18 cellular contexts compared by ENCODE assay signal in genomic region chr14:44914849-44915248, GRCh38. TPM values are rescaled to one million over a fixed set of nuclear protein-coding genes. Genes with fewer than 3 reads are reported as not detected.
DNase-seq lines count a peak whose midpoint lies in the region; ATAC-seq, FAIRE-seq and TF ChIP-seq lines count a peak whose summit lies in the region.
"Had no signal": no experiment of that assay in that cellular context is flagged by ENCODE, and none has a peak within 500 bp of the region (broad histone marks: within the 10 kb centered on the region; RNA-seq: fewer than 3 reads in every experiment).

No MANE protein-coding gene starts in this region.

- 68% methylated on average over 4 of the region's 4 CpGs for WGBS in GM12878 (ENCODE audit: insufficient coverage, insufficient replicate concordance, low lambda C conversion rate, missing lambda C conversion rate)
- 20% methylated on average over 4 of the region's 4 CpGs for WGBS in right cardiac atrium

- POLR2A ChIA-PET in GM12878 (lab: Charles Lee) = no interaction called here

- no peaks in the 10 kb centered on the region for H3K27me3 ChIP-seq in GM12878 (replicated peaks in 1 of 2; ENCODE audit: control insufficient read depth in 2 of 2, insufficient read depth in 2 of 2, low read length in 1 of 2)
- H3K27me3 ChIP-seq in right cardiac atrium (ENCODE audit: control insufficient read depth, insufficient read depth) = no peaks in the 10 kb centered on the region
- H3K27me3 ChIP-seq: ascending aorta, ovary, vagina had no signal

- no peak overlapping the region for H3K27ac Mint-ChIP-seq in stimulated activated naive CD8-positive, alpha-beta T cell treated with anti-CD3 and anti-CD28 coated beads, Interleukin-15, amount 100 ng/mL, for 72 hours
- H3K27ac Mint-ChIP-seq in activated T-cell treated with anti-CD3 and anti-CD28 coated beads, Interleukin-2, amount 50 U/mL, for 72 hours = no peak overlapping the region
- H3K27ac Mint-ChIP-seq: activated T-helper 1 cell treated with anti-CD3 and anti-CD28 coated beads, Interleukin-12 subunit alpha, Interleukin-12 subunit beta, Interleukin-2, Interleukin-4 antibody, amounts not matched to agents 30 ng/mL and 10 ng/mL and 1 ng/mL, durations not matched to agents 14 hours and 24 hours and 36 hours; B cell; mesothelial cell of epicardium had no signal

- H3K4me2 ChIP-seq in GM12878 (ENCODE audit: control insufficient read depth, insufficient read depth) = no peak overlapping the region

- H3K4me3 ChIP-seq in GM12878 (no peak overlapping the region), right cardiac atrium (ENCODE audit: low read length) (no peak overlapping the region)
- H3K4me3 ChIP-seq: ascending aorta, ovary, vagina had no signal

- RAD21 ChIA-PET in GM12878 (lab: Charles Lee; ENCODE audit: unreplicated experiment) = interaction anchor here (1.7 kb wide), 1 partner anchor 214 kb away, joined by 7 read pairs; no protein-coding TSS in a partner anchor

- H3K27me3 Mint-ChIP-seq in stimulated activated naive CD8-positive, alpha-beta T cell treated with anti-CD3 and anti-CD28 coated beads, Interleukin-15, amount 100 ng/mL, for 72 hours = peaks cover 29% of the 10 kb centered on the region
- peaks cover 25% of the 10 kb centered on the region for H3K27me3 Mint-ChIP-seq in activated T-cell treated with anti-CD3 and anti-CD28 coated beads, Interleukin-2, amount 50 U/mL, for 72 hours (ENCODE audit: low read depth)

- no peaks in the 10 kb centered on the region for H3K4me1 ChIP-seq in GM12878 (ENCODE audit: control insufficient read depth, insufficient read depth, low read length)
- H3K4me1 ChIP-seq in right cardiac atrium (ENCODE audit: control insufficient read depth, insufficient read depth, low read length) = peaks cover 3% of the 10 kb centered on the region

- no peaks in the 10 kb centered on the region for H3K79me2 ChIP-seq in GM12878 (ENCODE audit: control insufficient read depth, insufficient read depth, low read length)

- H3K9ac ChIP-seq in GM12878 (ENCODE audit: control insufficient read depth, insufficient read depth, low read length) = no peak overlapping the region

- H3K36me3 Mint-ChIP-seq in activated T-cell treated with anti-CD3 and anti-CD28 coated beads, Interleukin-2, amount 50 U/mL, for 72 hours (ENCODE audit: insufficient read depth in 2 of 2) = peaks cover 0 to 5% of the 10 kb centered on the region in 2 donors
- H3K36me3 Mint-ChIP-seq: mesothelial cell of epicardium had no signal

- intact Hi-C loops in GM12878 (cut with micrococcal nuclease; ENCODE audit: unreplicated experiment) (no loop called here), right cardiac atrium (cut with DNase I) (loop anchor here in 3 of 4 donors (5.0 to 10.0 kb wide), 3 partner anchors 50 to 352 kb away; partner anchors contain the start of genes FANCM (in 1 of the 3), FKBP3 (in 1 of the 3), KLHL28 (in 1 of the 3) and TOGARAM1 (in 1 of the 3))

- TF ChIP-seq CTCF in GM12878 (IDR thresholded peaks at IDR 0.05 in 2 of 3, conservative IDR thresholded peaks at IDR 0.05 in 1 of 3; ENCODE audit: control insufficient read depth in 2 of 3, extremely low read depth in 1 of 3, insufficient read depth in 1 of 3, low read depth in 3 of 3, low read length in 3 of 3) = no peak

- no peak for TF ChIP-seq RAD21 in GM12878 (IDR thresholded peaks at IDR 0.05; ENCODE audit: insufficient read depth, low read depth, low read length)

- TF ChIP-seq POLR2A in GM12878 (IDR thresholded peaks at IDR 0.05; ENCODE audit: low read depth, low read length) = no peak

- no peak for DNase-seq in stimulated activated naive CD8-positive, alpha-beta T cell treated with anti-CD3 and anti-CD28 coated beads, Interleukin-15, Interleukin-2, amounts not matched to agents 100 U/mL and 50 U/mL, for 24 hours
- DNase-seq in stimulated activated naive CD8-positive, alpha-beta T cell treated with anti-CD3 and anti-CD28 coated beads, Interleukin-15, amount 100 ng/mL, for 72 hours = no peak
- DNase-seq in GM12878 (ENCODE audit: low read depth, low spot score) (no peak), right cardiac atrium (peak; percentile 45 to 69 (median 69)), frontal cortex (ENCODE audit: low spot score in 2 of 2) (no peak), A172 (ENCODE audit: low spot score) (no peak)
- no peak for DNase-seq in activated T-cell treated with anti-CD3 and anti-CD28 coated beads, Interleukin-2, amount 50 U/mL, for 72 hours
- DNase-seq: activated CD4-positive, alpha-beta T cell treated with anti-CD3 and anti-CD28 coated beads for 48 hours; KBM-7; NCI-H1694 treated with DMSO at 0.1 percent for 48 hours; ovary had no signal

- BruUV-seq in GM12878 (replicated peaks; lab: Mats Ljungman, UMichigan) = no TSS peak

- H3K36me3 ChIP-seq in GM12878 (ENCODE audit: control insufficient read depth in 2 of 2, insufficient read depth in 2 of 2, low read length in 1 of 2) = no peaks in the 10 kb centered on the region
- H3K36me3 ChIP-seq: ascending aorta, ovary, vagina had no signal

- H3K9me3 ChIP-seq in GM12878 (replicated peaks; ENCODE audit: control insufficient read depth, insufficient read depth, low read length) (peaks cover 2% of the 10 kb centered on the region; the same call in 1 of the 3 replicates), right cardiac atrium (ENCODE audit: control insufficient read depth, low read length) (no peaks in the 10 kb centered on the region)
- H3K9me3 ChIP-seq: ascending aorta, ovary, vagina had no signal

- H3K4me1 Mint-ChIP-seq in stimulated activated naive CD8-positive, alpha-beta T cell treated with anti-CD3 and anti-CD28 coated beads, Interleukin-15, amount 100 ng/mL, for 72 hours = no peaks in the 10 kb centered on the region
- peaks cover 8% of the 10 kb centered on the region for H3K4me1 Mint-ChIP-seq in activated T-cell treated with anti-CD3 and anti-CD28 coated beads, Interleukin-2, amount 50 U/mL, for 72 hours (ENCODE audit: low read depth)
- H3K4me1 Mint-ChIP-seq: mesothelial cell of epicardium had no signal

- no peaks in the 10 kb centered on the region for H3K9me3 Mint-ChIP-seq in stimulated activated naive CD8-positive, alpha-beta T cell treated with anti-CD3 and anti-CD28 coated beads, Interleukin-15, amount 100 ng/mL, for 72 hours
- peaks cover 0 to 3% of the 10 kb centered on the region in 2 donors for H3K9me3 Mint-ChIP-seq in activated T-cell treated with anti-CD3 and anti-CD28 coated beads, Interleukin-2, amount 50 U/mL, for 72 hours
- H3K9me3 Mint-ChIP-seq: activated T-helper 1 cell treated with anti-CD3 and anti-CD28 coated beads, Interleukin-12 subunit alpha, Interleukin-12 subunit beta, Interleukin-2, Interleukin-4 antibody, amounts not matched to agents 30 ng/mL and 10 ng/mL and 1 ng/mL, durations not matched to agents 14 hours and 24 hours and 36 hours; mesothelial cell of epicardium had no signal

- H3K4me3 Mint-ChIP-seq in stimulated activated naive CD8-positive, alpha-beta T cell treated with anti-CD3 and anti-CD28 coated beads, Interleukin-15, amount 100 ng/mL, for 72 hours = no peak overlapping the region
- no peak overlapping the region for H3K4me3 Mint-ChIP-seq in activated T-cell treated with anti-CD3 and anti-CD28 coated beads, Interleukin-2, amount 50 U/mL, for 72 hours
- H3K4me3 Mint-ChIP-seq: activated T-helper 1 cell treated with anti-CD3 and anti-CD28 coated beads, Interleukin-12 subunit alpha, Interleukin-12 subunit beta, Interleukin-2, Interleukin-4 antibody, amounts not matched to agents 30 ng/mL and 10 ng/mL and 1 ng/mL, durations not matched to agents 14 hours and 24 hours and 36 hours; B cell; mesothelial cell of epicardium had no signal

- TF ChIP-seq EP300 in GM12878 (IDR thresholded peaks at IDR 0.05; ENCODE audit: borderline replicate concordance in 1 of 2, control insufficient read depth in 1 of 2, low read depth in 2 of 2, low read length in 2 of 2) = no peak

- H3K27ac ChIP-seq in GM12878 (ENCODE audit: control insufficient read depth, insufficient read depth) (no peak overlapping the region), right cardiac atrium (ENCODE audit: low read length) (no peak overlapping the region)
- H3K27ac ChIP-seq: ascending aorta, ovary, vagina had no signal

- no peaks in the 10 kb centered on the region for H4K20me1 ChIP-seq in GM12878 (ENCODE audit: control insufficient read depth, insufficient read depth)

- SMC1A ChIA-PET in GM12878 (lab: Charles Lee; ENCODE audit: uncharacterized antibody, unreplicated experiment) = interaction anchor here (0.6 to 2.4 kb wide), 3 partner anchors 71 to 353 kb away, joined by 3 to 38 read pairs (median 4); no protein-coding TSS in a partner anchor

- in situ Hi-C loops in GM12878 (cut with MboI) = no loop called here

- ATAC-seq in stimulated activated naive CD8-positive, alpha-beta T cell treated with anti-CD3 and anti-CD28 coated beads, Interleukin-15, Interleukin-2, amounts not matched to agents 100 U/mL and 50 U/mL, for 24 hours = peak; percentile 40
- ATAC-seq in stimulated activated naive CD8-positive, alpha-beta T cell treated with anti-CD3 and anti-CD28 coated beads, Interleukin-15, amount 100 ng/mL, for 72 hours = no peak
- peak; percentile 55 for ATAC-seq in GM12878
- peak; percentile 62 to 72 for ATAC-seq in right cardiac atrium
- no peak for ATAC-seq in activated T-cell treated with anti-CD3 and anti-CD28 coated beads, Interleukin-2, amount 50 U/mL, for 72 hours (replicated peaks in 1 of 2)
- no peak for ATAC-seq in HG02763 (IDR thresholded peaks at IDR 0.05; ENCODE audit: unreplicated experiment)

- no peak overlapping the region for H2AFZ ChIP-seq in GM12878 (ENCODE audit: control insufficient read depth, low read depth, low read length)

- FAIRE-seq in GM12878 (lab: Jason Lieb, UNC) = no peak
- FAIRE-seq in frontal cortex (lab: Jason Lieb, UNC) = no peak
- FAIRE-seq: G401.6 had no signal

- CTCF ChIA-PET in GM12878 (lab: Yijun Ruan, JAX) = interaction anchor here (1.0 to 3.5 kb wide), 6 partner anchors 18 to 353 kb away, joined by 3 to 46 read pairs (median 6); partner anchors contain the start of gene FANCM

RNA-seq across cellular contexts. Expression of gene KLHL28, which starts 46.9 kb away (rescaled TPM):
- 43.9 and 44.4 TPM in 2 replicates for total RNA-seq in GM12878 (2013; cell fraction: nucleolus; rRNA removed)
- total RNA-seq in GM12878 (2014; rRNA removed) (4.0 and 4.5 TPM in 2 replicates), GM12878 (2014; rRNA removed; fragmentation: Illumina TruSeq; extraction: Trizol) (6.4 and 7.1 TPM in 2 replicates), GM12878 (2021) (6.5 and 6.6 TPM in 2 replicates), right cardiac atrium (10 to 100 TPM in 3 of 4 donors, 1 to 10 TPM in 1; 9.4 to 13.0 (median 12.3) TPM), frontal cortex (48.1 TPM)
- 3.1 TPM for polyA plus RNA-seq in GM12878 (2011; ENCODE audit: low read depth)
- polyA plus RNA-seq in GM12878 (2011; rRNA removed) (9.8 and 13.2 TPM in 2 replicates), GM12878 (2014; fragmentation: Illumina TruSeq; extraction: Trizol) (5.5 and 6.1 TPM in 2 replicates), GM12878 (2014; fragmentation: Nextera tagmentation; extraction: Ambion mirVana) (1 to 10 TPM; 4.3 to 9.3 TPM), GM12878 (2014; rRNA removed) (1.7 and 2.7 TPM in 2 replicates), GM12878 (2016; fragmentation: Nextera tagmentation; extraction: Ambion mirVana) (1 to 10 TPM; 3.2 to 6.3 TPM), right cardiac atrium (3.4 TPM)
- 4.1 and 6.4 TPM in 2 replicates for polyA plus RNA-seq in GM12878 (2011; cell fraction: cytosol; rRNA removed)
- polyA plus RNA-seq in GM12878 (2011; cell fraction: nucleus; rRNA removed) = 6.4 and 6.6 TPM in 2 replicates
- 5.0 TPM in 2 replicates for polyA plus RNA-seq in GM12878 (2012)
- 36.6 and 42.8 TPM in 2 replicates for polyA minus RNA-seq in GM12878 (2011; rRNA and poly(A)+ RNA removed)
- polyA minus RNA-seq in GM12878 (2011; cell fraction: cytosol; rRNA and poly(A)+ RNA removed) = 3.1 and 5.0 TPM in 2 replicates
- 32.6 and 42.0 TPM in 2 replicates for polyA minus RNA-seq in GM12878 (2011; cell fraction: nucleus; rRNA and poly(A)+ RNA removed)
- total RNA-seq in activated T-cell treated with anti-CD3 and anti-CD28 coated beads, Interleukin-2, amount 50 U/mL, for 72 hours = 10 to 100 TPM; 16.7 to 20.1 TPM
- total RNA-seq in A172 (2014; rRNA removed; shearing (Covaris generic)) = 2.7 and 2.8 TPM in 2 replicates

RNA-seq across cellular contexts. Expression of gene TOGARAM1, which starts 47.1 kb away (rescaled TPM):
- 102 and 115 TPM in 2 replicates for total RNA-seq in GM12878 (2013; cell fraction: nucleolus; rRNA removed)
- total RNA-seq in GM12878 (2014; rRNA removed) = 7.2 and 7.4 TPM in 2 replicates
- total RNA-seq in GM12878 (2014; rRNA removed; fragmentation: Illumina TruSeq; extraction: Trizol) = 10.6 and 11.4 TPM in 2 replicates
- 5.9 and 7.7 TPM in 2 replicates for total RNA-seq in GM12878 (2021)
- 2.3 TPM for polyA plus RNA-seq in GM12878 (2011; ENCODE audit: low read depth)
- 14.4 and 21.6 TPM in 2 replicates for polyA plus RNA-seq in GM12878 (2011; rRNA removed)
- polyA plus RNA-seq in GM12878 (2011; cell fraction: cytosol; rRNA removed) = 4.5 and 4.9 TPM in 2 replicates
- polyA plus RNA-seq in GM12878 (2011; cell fraction: nucleus; rRNA removed) = 12.6 and 18.4 TPM in 2 replicates
- polyA plus RNA-seq in GM12878 (2012) = 4.0 and 7.2 TPM in 2 replicates
- polyA plus RNA-seq in GM12878 (2014; fragmentation: Illumina TruSeq; extraction: Trizol) = 10.5 and 14.1 TPM in 2 replicates
- 1 to 10 TPM; 2.1 to 2.6 TPM for polyA plus RNA-seq in GM12878 (2014; fragmentation: Nextera tagmentation; extraction: Ambion mirVana)
- polyA plus RNA-seq in GM12878 (2014; rRNA removed) = 3.7 and 4.3 TPM in 2 replicates
- polyA plus RNA-seq in GM12878 (2016; fragmentation: Nextera tagmentation; extraction: Ambion mirVana) = 1 to 10 TPM; 7.2 to 7.6 TPM
- 35.3 and 51.9 TPM in 2 replicates for polyA minus RNA-seq in GM12878 (2011; rRNA and poly(A)+ RNA removed)
- 5.6 and 7.6 TPM in 2 replicates for polyA minus RNA-seq in GM12878 (2011; cell fraction: cytosol; rRNA and poly(A)+ RNA removed)
- polyA minus RNA-seq in GM12878 (2011; cell fraction: nucleus; rRNA and poly(A)+ RNA removed) = 46.7 and 56.8 TPM in 2 replicates
- total RNA-seq in right cardiac atrium = 10 to 100 TPM; 18.4 to 26.0 (median 19.6) TPM
- polyA plus RNA-seq in right cardiac atrium = 7.1 TPM
- total RNA-seq in frontal cortex = 81.5 TPM
- 1 to 10 TPM; 6.3 to 9.7 TPM for total RNA-seq in activated T-cell treated with anti-CD3 and anti-CD28 coated beads, Interleukin-2, amount 50 U/mL, for 72 hours
- 7.1 and 7.7 TPM in 2 replicates for total RNA-seq in A172 (2014; rRNA removed; shearing (Covaris generic))

Comparison
In these comparisons a context has a peak if more than half of its experiments do, and no peak if none do; other contexts are left out.
1. ATAC-seq: peak in stimulated activated naive CD8-positive, alpha-beta T cell treated with anti-CD3 and anti-CD28 coated beads, Interleukin-15, Interleukin-2, amounts not matched to agents 100 U/mL and 50 U/mL, for 24 hours (single experiment), GM12878 (single experiment) and right cardiac atrium (2 of 2); none in stimulated activated naive CD8-positive, alpha-beta T cell treated with anti-CD3 and anti-CD28 coated beads, Interleukin-15, amount 100 ng/mL, for 72 hours (single experiment), activated T-cell treated with anti-CD3 and anti-CD28 coated beads, Interleukin-2, amount 50 U/mL, for 72 hours (0 of 2) and HG02763 (single experiment).
2. DNase-seq: peak in right cardiac atrium (3 of 3); none in stimulated activated naive CD8-positive, alpha-beta T cell treated with anti-CD3 and anti-CD28 coated beads, Interleukin-15, Interleukin-2, amounts not matched to agents 100 U/mL and 50 U/mL, for 24 hours (single experiment), stimulated activated naive CD8-positive, alpha-beta T cell treated with anti-CD3 and anti-CD28 coated beads, Interleukin-15, amount 100 ng/mL, for 72 hours (0 of 2), GM12878 (single experiment), frontal cortex (0 of 2), activated T-cell treated with anti-CD3 and anti-CD28 coated beads, Interleukin-2, amount 50 U/mL, for 72 hours (0 of 2) and A172 (single experiment).